29 cellular contexts compared by ENCODE assay signal in the genomic region with DNA sequence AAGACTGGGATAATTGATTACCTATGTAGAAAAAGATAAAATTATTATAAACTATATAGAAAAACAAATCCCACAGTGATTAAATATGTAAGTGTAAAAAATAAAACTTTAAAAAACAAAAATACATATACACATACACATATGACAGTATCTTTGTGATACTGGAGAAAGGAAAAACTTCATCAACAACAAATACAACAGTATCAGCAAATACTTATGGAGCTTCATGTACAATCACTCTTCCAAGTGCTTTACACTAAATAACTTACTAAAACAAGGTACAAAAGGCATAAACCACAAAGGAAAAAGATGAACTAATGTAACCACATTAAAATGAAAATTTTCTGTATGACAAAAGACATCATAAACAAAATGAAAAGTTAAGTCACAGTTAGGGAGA.
"Had no signal": no experiment of that assay in that cellular context is flagged by ENCODE, and none has a peak within 500 bp of the region (broad histone marks: within the 10 kb centered on the region; RNA-seq: fewer than 3 reads in every experiment).

No MANE protein-coding gene starts in this region.

- H3K79me2 ChIP-seq: hepatocyte had no signal

- H3K9me3 ChIP-seq: colonic mucosa, esophagus muscularis mucosa, esophagus squamous epithelium, gastrocnemius medialis, gastroesophageal sphincter, heart left ventricle, heart right ventricle had no signal

- H3K4me3 Mint-ChIP-seq: dendritic cell treated with granulocyte-macrophage colony-stimulating factor and Interleukin-4, amounts not matched to agents 40 ng/mL and 50 ng/mL, for 4 days; effector memory CD8-positive, alpha-beta T cell; endodermal cell had no signal

- H3K4me2 ChIP-seq: hepatocyte had no signal

- H3K27me3 Mint-ChIP-seq: dendritic cell treated with granulocyte-macrophage colony-stimulating factor and Interleukin-4, amounts not matched to agents 40 ng/mL and 50 ng/mL, for 4 days; effector memory CD8-positive, alpha-beta T cell had no signal

- H2AFZ ChIP-seq: hepatocyte had no signal

- ATAC-seq: effector memory CD8-positive, alpha-beta T cell; esophagus mucosa; foreskin keratinocyte; gastrocnemius medialis; gastroesophageal sphincter; heart left ventricle; heart right ventricle had no signal

- FAIRE-seq: endometrium, endothelial cell of umbilical vein, frontal cortex had no signal

- H3K27me3 ChIP-seq: colonic mucosa, dorsolateral prefrontal cortex, esophagus muscularis mucosa, esophagus squamous epithelium, foreskin keratinocyte, gastrocnemius medialis, gastroesophageal sphincter, heart left ventricle, heart right ventricle, hepatocyte had no signal

- H3K27ac ChIP-seq: colonic mucosa, coronary artery, dorsolateral prefrontal cortex, epithelial cell of prostate, esophagus muscularis mucosa, esophagus squamous epithelium, foreskin keratinocyte, gastrocnemius medialis, gastroesophageal sphincter, heart left ventricle, heart right ventricle, hepatocyte had no signal

- H3K4me1 Mint-ChIP-seq: endodermal cell had no signal

- H3K4me1 ChIP-seq: colonic mucosa, esophagus muscularis mucosa, esophagus squamous epithelium, gastrocnemius medialis, gastroesophageal sphincter, heart left ventricle, heart right ventricle had no signal

- H3K4me3 ChIP-seq: colonic mucosa, coronary artery, dorsolateral prefrontal cortex, esophagus muscularis mucosa, esophagus squamous epithelium, gastrocnemius medialis, gastroesophageal sphincter, heart left ventricle, heart right ventricle, hepatocyte had no signal

- H3K9me3 Mint-ChIP-seq: dendritic cell treated with granulocyte-macrophage colony-stimulating factor and Interleukin-4, amounts not matched to agents 40 ng/mL and 50 ng/mL, for 4 days; effector memory CD8-positive, alpha-beta T cell; endodermal cell had no signal

- DNase-seq: colonic mucosa; cortex of kidney; dermis blood vessel endothelial cell; dorsolateral prefrontal cortex; effector CD4-positive, alpha-beta T cell; effector CD8-positive, alpha-beta T cell; effector memory CD4-positive, alpha-beta T cell; effector memory CD8-positive, alpha-beta T cell; endodermal cell; erythroblast; esophagus squamous epithelium; foreskin fibroblast; foreskin keratinocyte; foreskin melanocyte; gastrocnemius medialis; glutamatergic neuron; head of caudate nucleus; heart left ventricle; heart right ventricle had no signal
